In the genomic region with DNA sequence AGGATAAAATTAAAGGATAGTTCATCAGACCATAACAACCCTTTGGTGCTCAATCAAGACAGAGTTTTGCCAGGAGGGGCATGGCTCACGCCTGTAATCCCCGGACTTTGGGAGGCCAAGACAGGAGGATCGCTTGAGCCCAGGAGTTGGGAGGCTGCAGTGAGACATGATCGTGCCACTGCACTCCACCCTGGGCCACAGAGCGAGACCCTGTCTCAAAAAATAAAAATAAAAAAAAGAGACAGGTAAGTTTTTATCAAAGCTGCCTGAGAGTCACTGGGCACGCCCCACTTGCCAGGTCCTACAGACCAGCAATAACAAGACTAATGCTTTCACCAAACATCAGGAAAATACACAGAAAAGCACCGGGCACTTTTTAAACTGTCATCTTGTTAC, we compare ENCODE assay signal across 8 cellular contexts. TPM values are rescaled to one million over a fixed set of nuclear protein-coding genes. Genes with fewer than 3 reads are reported as not detected.
DNase-seq lines count a peak whose midpoint lies in the region; ATAC-seq and TF ChIP-seq lines count a peak whose summit lies in the region.

No MANE protein-coding gene starts in this region.

- ATAC-seq in GM18907 (IDR thresholded peaks at IDR 0.05; ENCODE audit: unreplicated experiment) (peak; percentile 6), HG03066 (IDR thresholded peaks at IDR 0.05; ENCODE audit: low read depth, unreplicated experiment) (peak; percentile 0), thoracic aorta (ENCODE audit: insufficient number of reproducible peaks, low FRiP score, low read depth) (no peak), GM18505 (IDR thresholded peaks at IDR 0.05; ENCODE audit: unreplicated experiment) (no peak), HG03095 (IDR thresholded peaks at IDR 0.05; ENCODE audit: unreplicated experiment) (no peak)

- TF ChIP-seq CTCF in thoracic aorta (IDR thresholded peaks at IDR 0.05): no peak

- H3K4me3 Mint-ChIP-seq in immature natural killer cell: peak overlapping the region; percentile 84 to 97 (median 93)

- peaks cover 20 to 47% of the 10 kb centered on the region in 2 donors for H3K4me1 ChIP-seq in thoracic aorta (ENCODE audit: control insufficient read depth in 1 of 2, low read depth in 2 of 2)

- H3K4me1 Mint-ChIP-seq in immature natural killer cell: peaks cover 37 to 51% of the 10 kb centered on the region in 2 donors

- peaks cover 2 to 14% (median 3%) of the 10 kb centered on the region in 3 donors for H3K27me3 Mint-ChIP-seq in immature natural killer cell (ENCODE audit: low read depth in 3 of 3)

- H3K36me3 ChIP-seq in thoracic aorta: no peaks in the 10 kb centered on the region

- H3K27ac ChIP-seq in thoracic aorta: peak overlapping the region; percentile 98 to 99

- no peaks in the 10 kb centered on the region for H3K9me3 Mint-ChIP-seq in immature natural killer cell

- peak; percentile 5 for DNase-seq in activated effector memory CD4-positive, alpha-beta T cell treated with Interleukin-2 at 50 U/mL for 16 hours
- DNase-seq in immature natural killer cell (peak in 1 of 3 donors; percentile 14), thoracic aorta (ENCODE audit: low spot score) (no peak), ACHN (no peak)

- no peak for TF ChIP-seq POLR2A in GM18505 (IDR thresholded peaks at IDR 0.05; ENCODE audit: borderline replicate concordance, extremely low read depth, insufficient read depth, insufficient read length)

- H3K36me3 Mint-ChIP-seq in immature natural killer cell: peaks cover 0 to 3% (median 0%) of the 10 kb centered on the region in 3 donors

- in situ Hi-C loops in ACHN (cut with HindIII; ENCODE audit: low pct_ligation_motif_present, low pct_unique_long_range_greater_than_20kb, low sequenced_read_pairs): no loop called here

- no peaks in the 10 kb centered on the region for H3K27me3 ChIP-seq in thoracic aorta (replicated peaks; ENCODE audit: insufficient read depth)

- H3K4me3 ChIP-seq in thoracic aorta: peak overlapping the region; percentile 98

- no peaks in the 10 kb centered on the region for H3K9me3 ChIP-seq in thoracic aorta

- H3K27ac Mint-ChIP-seq in immature natural killer cell: peak overlapping the region; percentile 96 to 99 (median 98)

RNA-seq across cellular contexts. Expression of gene CFAP97, which starts 0.8 kb away (rescaled TPM):
- 10 to 100 TPM; 65.3 to 95.5 (median 78.9) TPM for polyA plus RNA-seq in immature natural killer cell
- 10 to 100 TPM; 40.8 to 62.2 TPM for total RNA-seq in thoracic aorta

RNA-seq across cellular contexts. Expression of gene SNX25, which starts 6.4 kb away (rescaled TPM):
- 1 to 10 TPM; 1.9 to 5.2 (median 3.3) TPM for polyA plus RNA-seq in immature natural killer cell
- total RNA-seq in thoracic aorta: 10 to 100 TPM; 31.3 to 38.0 TPM

RNA-seq across cellular contexts. Expression of gene SLC25A4, which starts 59.9 kb away (rescaled TPM):
- 10 to 100 TPM; 17.9 to 21.9 (median 18.9) TPM for polyA plus RNA-seq in immature natural killer cell
- 100 to 1,000 TPM in 1 of 2 donors, 10 to 100 TPM in 1; 78.3 to 108 TPM for total RNA-seq in thoracic aorta

Comparison
In these comparisons a context has a peak if more than half of its experiments do, and no peak if none do; other contexts are left out.
1. ATAC-seq: peak in GM18907 (single experiment) and HG03066 (single experiment); none in thoracic aorta (single experiment), GM18505 (single experiment) and HG03095 (single experiment).